ENCODE assay signal across 13 cellular contexts in the genomic region with DNA sequence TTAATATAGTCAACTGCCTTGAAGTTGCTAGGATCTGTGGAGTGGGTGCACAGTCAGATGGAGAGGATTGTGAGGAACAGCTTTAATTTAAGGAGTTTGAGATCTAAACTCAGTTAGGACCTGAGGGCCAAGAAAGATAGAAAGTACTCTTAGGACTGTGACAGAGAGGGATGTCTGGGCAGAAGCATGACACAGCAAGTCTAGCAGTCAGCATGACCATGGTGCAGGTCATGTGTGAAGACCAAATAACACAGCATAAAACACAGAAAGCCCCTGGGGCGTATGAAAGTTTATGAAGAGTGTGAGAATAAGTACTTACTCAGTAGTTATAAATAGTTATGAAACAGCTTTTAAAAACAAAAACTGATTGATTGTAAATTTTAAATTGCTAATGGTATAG.
DNase-seq lines count a peak whose midpoint lies in the region; ATAC-seq and TF ChIP-seq lines count a peak whose summit lies in the region.
"Had no signal": no experiment of that assay in that cellular context is flagged by ENCODE, and none has a peak within 500 bp of the region (broad histone marks: within the 10 kb centered on the region; RNA-seq: fewer than 3 reads in every experiment).

No MANE protein-coding gene starts in this region.

- ATAC-seq in GM19324 (IDR thresholded peaks at IDR 0.05; ENCODE audit: low FRiP score, unreplicated experiment) (peak; percentile 54), HG02840 (IDR thresholded peaks at IDR 0.05; ENCODE audit: low FRiP score, unreplicated experiment) (peak; percentile 74)
- ATAC-seq: T-helper 17 cell had no signal

- H3K27ac ChIP-seq in MM.1S (ENCODE audit: low read length) (no peak overlapping the region), left ventricle myocardium inferior (replicated peaks) (no peak overlapping the region), testis (no peak overlapping the region)

- H3K4me3 ChIP-seq in MM.1S (ENCODE audit: low read length) (no peak overlapping the region), left ventricle myocardium inferior (no peak overlapping the region), testis (no peak overlapping the region)
- H3K4me3 ChIP-seq: smooth muscle cell had no signal

- no peaks in the 10 kb centered on the region for H3K9me2 ChIP-seq in MM.1S (replicated peaks; ENCODE audit: insufficient read depth, low read length)

- no peaks in the 10 kb centered on the region for H3K79me2 ChIP-seq in MM.1S (ENCODE audit: low read length)

- no peaks in the 10 kb centered on the region for H3F3A ChIP-seq in MM.1S (ENCODE audit: insufficient read depth, low read length)

- H3K9ac ChIP-seq in MM.1S (ENCODE audit: low read length) = no peak overlapping the region

- intact Hi-C loops in left ventricle myocardium inferior (cut with micrococcal nuclease) = no loop called here
- intact Hi-C loops in testis (cut with DNase I; ENCODE audit: low total_unique reads) = no loop called here

- TF ChIP-seq CTCF in MM.1S (IDR thresholded peaks at IDR 0.05; ENCODE audit: low read length) (no peak), left ventricle myocardium inferior (IDR thresholded peaks at IDR 0.05; ENCODE audit: borderline replicate concordance) (no peak), testis (IDR thresholded peaks at IDR 0.05) (no peak)

- H3K36me3 ChIP-seq in MM.1S (replicated peaks; ENCODE audit: insufficient read depth, low read length) (no peaks in the 10 kb centered on the region), left ventricle myocardium inferior (peaks cover 46% of the 10 kb centered on the region), testis (ENCODE audit: low read depth, missing control alignments) (no peaks in the 10 kb centered on the region)

- DNase-seq in EL = peak; percentile 17
- DNase-seq in MM.1S = peak; percentile 56
- no peak for DNase-seq in left ventricle myocardium inferior
- no peak for DNase-seq in activated CD4-positive, alpha-beta T cell treated with anti-CD3 and anti-CD28 coated beads, Interleukin-2, amount 50 U/mL, for 4 hours
- DNase-seq in testis = no peak
- no peak for DNase-seq in AML-193 (lab: John Stamatoyannopoulos, UW)
- DNase-seq: midbrain; NCI-H526; stimulated activated naive CD4-positive, alpha-beta T cell treated with Interleukin-2 at 50 U/mL for 16 hours; T-helper 17 cell had no signal

- no peak overlapping the region for H2AFZ ChIP-seq in MM.1S (ENCODE audit: low read length)

- no peaks in the 10 kb centered on the region for H3K27me3 ChIP-seq in MM.1S (replicated peaks; ENCODE audit: insufficient read depth, low read length)
- no peaks in the 10 kb centered on the region for H3K27me3 ChIP-seq in left ventricle myocardium inferior (ENCODE audit: low read depth)
- H3K27me3 ChIP-seq in testis = no peaks in the 10 kb centered on the region

- H3K9me3 ChIP-seq in MM.1S (replicated peaks; ENCODE audit: insufficient read depth, low read length) = no peaks in the 10 kb centered on the region
- no peaks in the 10 kb centered on the region for H3K9me3 ChIP-seq in left ventricle myocardium inferior (replicated peaks)
- H3K9me3 ChIP-seq in testis = no peaks in the 10 kb centered on the region

- H4K20me1 ChIP-seq in MM.1S (ENCODE audit: insufficient read depth, low read length) = no peaks in the 10 kb centered on the region

- 89 to 98% methylated on average over 1 of the region's 1 CpG for WGBS in testis, 2 donors

- no peak overlapping the region for H3K4me2 ChIP-seq in MM.1S (ENCODE audit: low read depth, low read length)
- H3K4me2 ChIP-seq: smooth muscle cell had no signal

- H3K4me1 ChIP-seq in MM.1S (ENCODE audit: low read length) = peaks cover 8% of the 10 kb centered on the region
- peaks cover 9% of the 10 kb centered on the region for H3K4me1 ChIP-seq in left ventricle myocardium inferior
- no peaks in the 10 kb centered on the region for H3K4me1 ChIP-seq in testis

- TF ChIP-seq POLR2A in testis (IDR thresholded peaks at IDR 0.05) = no peak

Comparison
In these comparisons a context has a peak if more than half of its experiments do, and no peak if none do; other contexts are left out.
1. DNase-seq: peak in EL (single experiment) and MM.1S (single experiment); none in left ventricle myocardium inferior (single experiment), activated CD4-positive, alpha-beta T cell treated with anti-CD3 and anti-CD28 coated beads, Interleukin-2, amount 50 U/mL, for 4 hours (0 of 2), testis (single experiment) and AML-193 (0 of 2).